ENCODE assay signal across 14 cellular contexts in the genomic region with DNA sequence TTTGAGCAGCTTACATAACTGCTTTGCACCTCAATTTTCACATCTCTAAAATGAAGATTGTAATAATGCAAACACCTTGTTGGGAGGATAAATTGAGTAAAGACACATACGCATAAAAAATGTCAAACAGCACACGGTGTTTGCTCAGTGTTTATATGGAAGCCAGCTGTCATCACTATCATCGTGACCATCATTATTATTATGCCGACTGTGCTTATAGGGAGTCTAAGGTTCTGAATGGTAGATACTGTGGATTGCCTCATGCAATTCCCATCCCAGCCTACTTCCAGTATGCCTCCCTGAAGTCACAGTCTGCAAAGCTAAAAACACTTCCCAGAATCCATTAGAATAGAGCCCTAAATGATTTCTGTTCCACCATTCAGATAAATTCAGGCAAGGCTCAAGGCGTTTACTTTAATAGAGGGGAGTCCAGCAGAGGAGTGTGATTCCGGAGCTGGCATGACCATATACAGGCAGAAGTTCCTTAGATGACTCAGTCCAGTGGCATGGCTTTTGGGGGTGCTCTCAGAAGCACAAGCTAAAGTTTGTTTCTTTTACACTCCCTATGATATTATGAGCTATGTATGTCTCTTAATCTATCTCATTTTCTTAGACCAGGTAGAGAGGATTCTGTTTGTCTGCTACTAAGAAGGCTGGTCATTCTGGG.
DNase-seq lines count a peak whose midpoint lies in the region; TF ChIP-seq lines count a peak whose summit lies in the region.
"Had no signal": no experiment of that assay in that cellular context is flagged by ENCODE, and none has a peak within 500 bp of the region (broad histone marks: within the 10 kb centered on the region; RNA-seq: fewer than 3 reads in every experiment).

No MANE protein-coding gene starts in this region.

- H3K9me3 Mint-ChIP-seq in T-helper 2 cell treated with Interferon-gamma antibody and Interleukin-4, amounts not matched to agents 5 μg/mL and 100 μg/mL, for 36 hours: no peaks in the 10 kb centered on the region
- H3K9me3 Mint-ChIP-seq: dendritic cell treated with granulocyte-macrophage colony-stimulating factor and Interleukin-4, amounts not matched to agents 40 ng/mL and 50 ng/mL, for 4 days; naive thymus-derived CD8-positive, alpha-beta T cell; T-helper 1 cell treated with Interleukin-12 subunit alpha and Interleukin-12 subunit beta and Interleukin-4 antibody, amounts not matched to agents 30 μg/mL and 1 μg/mL, for 36 hours had no signal

- H3K27me3 ChIP-seq in esophagus muscularis mucosa (no peaks in the 10 kb centered on the region), BE2C (no peaks in the 10 kb centered on the region)
- H3K27me3 ChIP-seq: right lobe of liver had no signal

- no peak for TF ChIP-seq CTCF in esophagus muscularis mucosa (IDR thresholded peaks at IDR 0.05)
- no peak for TF ChIP-seq CTCF in retinal pigment epithelial cell (conservative IDR thresholded peaks at IDR 0.05; ENCODE audit: low read depth, low read length)
- TF ChIP-seq CTCF in BE2C (IDR thresholded peaks at IDR 0.05; ENCODE audit: low read depth, low read length): no peak

- H3K36me3 Mint-ChIP-seq in T-helper 2 cell treated with Interferon-gamma antibody and Interleukin-4, amounts not matched to agents 5 μg/mL and 100 μg/mL, for 36 hours (ENCODE audit: low read depth): no peaks in the 10 kb centered on the region

- no peaks in the 10 kb centered on the region for H3K27me3 Mint-ChIP-seq in T-helper 2 cell treated with Interferon-gamma antibody and Interleukin-4, amounts not matched to agents 5 μg/mL and 100 μg/mL, for 36 hours (ENCODE audit: low read depth)
- H3K27me3 Mint-ChIP-seq: dendritic cell treated with granulocyte-macrophage colony-stimulating factor and Interleukin-4, amounts not matched to agents 40 ng/mL and 50 ng/mL, for 4 days had no signal

- H3K27ac ChIP-seq in esophagus muscularis mucosa (replicated peaks in 1 of 4): peak overlapping the region; percentile 9 to 52 (median 42)
- H3K27ac ChIP-seq: right lobe of liver had no signal

- H3K36me3 ChIP-seq in esophagus muscularis mucosa (no peaks in the 10 kb centered on the region), BE2C (no peaks in the 10 kb centered on the region)
- H3K36me3 ChIP-seq: right lobe of liver had no signal

- TF ChIP-seq POLR2A in esophagus muscularis mucosa (IDR thresholded peaks at IDR 0.05; ENCODE audit: low read depth): no peak

- intact Hi-C loops in esophagus muscularis mucosa (cut with DNase I): no loop called here

- no peaks in the 10 kb centered on the region for H3K9me3 ChIP-seq in esophagus muscularis mucosa
- no peaks in the 10 kb centered on the region; the same call in 1 of the 2 replicates for H3K9me3 ChIP-seq in BE2C
- H3K9me3 ChIP-seq: Caco-2, right lobe of liver had no signal

- WGBS in esophagus muscularis mucosa: 49% methylated on average over 6 of the region's 6 CpGs

- TF ChIP-seq EP300 in esophagus muscularis mucosa (IDR thresholded peaks at IDR 0.05): no peak

- H3K27ac Mint-ChIP-seq in T-helper 2 cell treated with Interferon-gamma antibody and Interleukin-4, amounts not matched to agents 5 μg/mL and 100 μg/mL, for 36 hours: no peak overlapping the region
- H3K27ac Mint-ChIP-seq: dendritic cell treated with granulocyte-macrophage colony-stimulating factor and Interleukin-4, amounts not matched to agents 40 ng/mL and 50 ng/mL, for 4 days; naive thymus-derived CD8-positive, alpha-beta T cell; T-helper 1 cell treated with Interleukin-12 subunit alpha and Interleukin-12 subunit beta and Interleukin-4 antibody, amounts not matched to agents 30 μg/mL and 1 μg/mL, for 36 hours had no signal

- H3K4me1 Mint-ChIP-seq in T-helper 2 cell treated with Interferon-gamma antibody and Interleukin-4, amounts not matched to agents 5 μg/mL and 100 μg/mL, for 36 hours (ENCODE audit: low read depth): no peaks in the 10 kb centered on the region

- H3K4me3 Mint-ChIP-seq in T-helper 2 cell treated with Interferon-gamma antibody and Interleukin-4, amounts not matched to agents 5 μg/mL and 100 μg/mL, for 36 hours: no peak overlapping the region
- H3K4me3 Mint-ChIP-seq: dendritic cell treated with granulocyte-macrophage colony-stimulating factor and Interleukin-4, amounts not matched to agents 40 ng/mL and 50 ng/mL, for 4 days; naive thymus-derived CD8-positive, alpha-beta T cell; T-helper 1 cell treated with Interleukin-12 subunit alpha and Interleukin-12 subunit beta and Interleukin-4 antibody, amounts not matched to agents 30 μg/mL and 1 μg/mL, for 36 hours had no signal

- DNase-seq in GM04503 (ENCODE audit: low read depth): peak; percentile 17
- DNase-seq in RPMI7951 (ENCODE audit: low read depth): peak; percentile 54
- DNase-seq in esophagus muscularis mucosa (ENCODE audit: extremely low spot score): peak; percentile 50
- peak; percentile 20 for DNase-seq in retinal pigment epithelial cell (ENCODE audit: low read depth)
- no peak for DNase-seq in T-helper 2 cell treated with Interferon-gamma antibody and Interleukin-4, amounts not matched to agents 5 μg/mL and 100 μg/mL, for 36 hours (ENCODE audit: low spot score)
- DNase-seq in BE2C: no peak
- no peak for DNase-seq in SW 1271 (lab: John Stamatoyannopoulos, UW)
- DNase-seq: activated gamma-delta T cell treated with Interleukin-2 at 50 U/mL for 16 hours; Caco-2; KG1; naive thymus-derived CD8-positive, alpha-beta T cell; right lobe of liver had no signal

- H3K4me3 ChIP-seq in esophagus muscularis mucosa (no peak overlapping the region), retinal pigment epithelial cell (ENCODE audit: low read length) (no peak overlapping the region), BE2C (ENCODE audit: low read depth, low read length) (no peak overlapping the region)
- H3K4me3 ChIP-seq: right lobe of liver had no signal

- H3K4me1 ChIP-seq in esophagus muscularis mucosa (peaks cover 0 to 22% (median 12%) of the 10 kb centered on the region in 4 donors), BE2C (peaks cover 27% of the 10 kb centered on the region)
- H3K4me1 ChIP-seq: Caco-2 had no signal

Comparison
In these comparisons a context has a peak if more than half of its experiments do, and no peak if none do; other contexts are left out.
1. DNase-seq: peak in GM04503 (single experiment), RPMI7951 (single experiment), esophagus muscularis mucosa (single experiment) and retinal pigment epithelial cell (single experiment); none in T-helper 2 cell treated with Interferon-gamma antibody and Interleukin-4, amounts not matched to agents 5 μg/mL and 100 μg/mL, for 36 hours (single experiment), BE2C (single experiment) and SW 1271 (0 of 2).